Comparison of ENCODE assay signal across 38 cellular contexts in genomic region chr18:78969574-78970315, GRCh38. TPM values are rescaled to one million over a fixed set of nuclear protein-coding genes. Genes with fewer than 3 reads are reported as not detected.
"Had no signal": no experiment of that assay in that cellular context is flagged by ENCODE, and none has a peak within 500 bp of the region (broad histone marks: within the 10 kb centered on the region; RNA-seq: fewer than 3 reads in every experiment).

No MANE protein-coding gene starts in this region.

- FAIRE-seq: bronchial epithelial cell, colon, endothelial cell of umbilical vein had no signal

- DNase-seq: activated B cell treated with CpG ODN at 0.5 μM for 24 hours; activated CD4-positive, alpha-beta T cell treated with anti-CD3 and anti-CD28 coated beads for 48 hours; activated CD4-positive, alpha-beta T cell treated with anti-CD3 and anti-CD28 coated beads, Interleukin-2, amount 50 U/mL, for 1 hour; activated CD4-positive, alpha-beta T cell treated with anti-CD3 and anti-CD28 coated beads, Interleukin-2, amount 50 U/mL, for 48 hours; activated CD8-positive, alpha-beta memory T cell treated with anti-CD3 and anti-CD28 coated beads for 24 hours; activated CD8-positive, alpha-beta memory T cell treated with anti-CD3 and anti-CD28 coated beads, Interleukin-2, amount 50 U/mL, for 48 hours; activated CD8-positive, alpha-beta T cell treated with anti-CD3 and anti-CD28 coated beads for 36 hours; activated gamma-delta T cell; activated naive CD4-positive, alpha-beta T cell; activated naive CD4-positive, alpha-beta T cell treated with anti-CD3 and anti-CD28 coated beads, Interleukin-2, amount 10 ng/mL, durations not matched to agents 7 days and 5 days; activated naive CD8-positive, alpha-beta T cell treated with anti-CD3 and anti-CD28 coated beads, Interleukin-2, amount 10 ng/mL, durations not matched to agents 7 days and 5 days; activated T-cell treated with anti-CD3 and anti-CD28 coated beads for 4 hours; activated T-cell treated with anti-CD3 and anti-CD28 coated beads, Interleukin-2, amount 50 U/mL, for 24 hours; activated T-cell treated with anti-CD3 and anti-CD28 coated beads, Interleukin-2, amount 50 U/mL, for 72 hours; brain microvascular endothelial cell; cortex of kidney; dermis blood vessel endothelial cell; effector CD4-positive, alpha-beta T cell; effector memory CD8-positive, alpha-beta T cell; esophagus squamous epithelium; foreskin melanocyte; T-helper 1 cell; T-helper 17 cell; T1000; WERI-Rb-1 had no signal

- ATAC-seq: activated CD4-positive, CD25-positive, alpha-beta regulatory T cell treated with anti-CD3 and anti-CD28 coated beads, Interleukin-2, amount 50 U/mL, for 24 hours; activated CD8-positive, alpha-beta T cell treated with anti-CD3 and anti-CD28 coated beads for 36 hours; activated naive CD4-positive, alpha-beta T cell treated with anti-CD3 and anti-CD28 coated beads, Interleukin-2, amount 50 U/mL, for 72 hours; activated T-cell treated with anti-CD3 and anti-CD28 coated beads, Interleukin-2, amount 50 U/mL, for 72 hours; effector memory CD8-positive, alpha-beta T cell; gastroesophageal sphincter; T-helper 17 cell had no signal

- H3K27ac ChIP-seq: ascending aorta, brain microvascular endothelial cell, epithelial cell of prostate, esophagus squamous epithelium, gastroesophageal sphincter, WERI-Rb-1 had no signal

- H3K9me3 ChIP-seq: ascending aorta, esophagus squamous epithelium, gastroesophageal sphincter had no signal

- H3K4me1 ChIP-seq: ascending aorta had no signal

- H3K9me3 Mint-ChIP-seq: activated B cell treated with CpG ODN at 0.5 μM for 24 hours; activated CD8-positive, alpha-beta T cell treated with anti-CD3 and anti-CD28 coated beads for 36 hours; activated naive CD4-positive, alpha-beta T cell treated with anti-CD3 and anti-CD28 coated beads, Interleukin-2, amount 50 U/mL, for 72 hours; activated naive CD8-positive, alpha-beta T cell treated with anti-CD3 and anti-CD28 coated beads, Interleukin-2, amount 10 ng/mL, durations not matched to agents 7 days and 5 days; activated T-cell treated with anti-CD3 and anti-CD28 coated beads, Interleukin-2, amount 50 U/mL, for 24 hours; activated T-cell treated with anti-CD3 and anti-CD28 coated beads, Interleukin-2, amount 50 U/mL, for 72 hours; effector memory CD8-positive, alpha-beta T cell; T-helper 2 cell treated with Interferon-gamma antibody and Interleukin-4, amounts not matched to agents 5 μg/mL and 100 μg/mL, for 36 hours had no signal

- H3K4me3 ChIP-seq: ascending aorta, esophagus squamous epithelium, gastroesophageal sphincter had no signal

- H3K27ac Mint-ChIP-seq: activated B cell treated with CpG ODN at 0.5 μM for 24 hours; activated CD8-positive, alpha-beta T cell treated with anti-CD3 and anti-CD28 coated beads for 36 hours; activated naive CD4-positive, alpha-beta T cell treated with anti-CD3 and anti-CD28 coated beads, Interleukin-2, amount 10 ng/mL, durations not matched to agents 7 days and 5 days; activated naive CD4-positive, alpha-beta T cell treated with anti-CD3 and anti-CD28 coated beads, Interleukin-2, amount 50 U/mL, for 72 hours; activated naive CD8-positive, alpha-beta T cell treated with anti-CD3 and anti-CD28 coated beads, Interleukin-2, amount 10 ng/mL, durations not matched to agents 7 days and 5 days; activated T-cell treated with anti-CD3 and anti-CD28 coated beads, Interleukin-2, amount 50 U/mL, for 24 hours; activated T-cell treated with anti-CD3 and anti-CD28 coated beads, Interleukin-2, amount 50 U/mL, for 72 hours; effector memory CD8-positive, alpha-beta T cell; T-helper 17 cell; T-helper 2 cell treated with Interferon-gamma antibody and Interleukin-4, amounts not matched to agents 5 μg/mL and 100 μg/mL, for 36 hours had no signal

- H3K4me3 Mint-ChIP-seq: activated B cell treated with CpG ODN at 0.5 μM for 24 hours; activated CD8-positive, alpha-beta T cell treated with anti-CD3 and anti-CD28 coated beads for 36 hours; activated naive CD4-positive, alpha-beta T cell treated with anti-CD3 and anti-CD28 coated beads, Interleukin-2, amount 10 ng/mL, durations not matched to agents 7 days and 5 days; activated naive CD8-positive, alpha-beta T cell treated with anti-CD3 and anti-CD28 coated beads, Interleukin-2, amount 10 ng/mL, durations not matched to agents 7 days and 5 days; activated T-cell treated with anti-CD3 and anti-CD28 coated beads, Interleukin-2, amount 50 U/mL, for 24 hours; activated T-cell treated with anti-CD3 and anti-CD28 coated beads, Interleukin-2, amount 50 U/mL, for 72 hours; effector memory CD8-positive, alpha-beta T cell; T-helper 17 cell; T-helper 2 cell treated with Interferon-gamma antibody and Interleukin-4, amounts not matched to agents 5 μg/mL and 100 μg/mL, for 36 hours had no signal

- H3K36me3 ChIP-seq: ascending aorta, brain microvascular endothelial cell, esophagus squamous epithelium, gastroesophageal sphincter, WERI-Rb-1 had no signal

RNA-seq across cellular contexts. Expression of gene SALL3, which starts 9.9 kb away (rescaled TPM):
- total RNA-seq: activated B cell treated with CpG ODN at 0.5 μM for 24 hours; activated CD8-positive, alpha-beta T cell treated with anti-CD3 and anti-CD28 coated beads for 36 hours; activated naive CD4-positive, alpha-beta T cell treated with anti-CD3 and anti-CD28 coated beads, Interleukin-2, amount 50 U/mL, for 72 hours; activated naive CD8-positive, alpha-beta T cell treated with anti-CD3 and anti-CD28 coated beads, Interleukin-2, amount 10 ng/mL, durations not matched to agents 7 days and 5 days; activated T-cell treated with anti-CD3 and anti-CD28 coated beads, Interleukin-2, amount 50 U/mL, for 72 hours; ascending aorta; bronchial epithelial cell; chondrocyte; endothelial cell of umbilical vein; esophagus squamous epithelium; fibroblast of lung; fibroblast of villous mesenchyme; gastroesophageal sphincter; T-helper 17 cell had no signal
- polyA plus RNA-seq: endothelial cell of umbilical vein, esophagus, fibroblast of lung had no signal
